In the genomic region with DNA sequence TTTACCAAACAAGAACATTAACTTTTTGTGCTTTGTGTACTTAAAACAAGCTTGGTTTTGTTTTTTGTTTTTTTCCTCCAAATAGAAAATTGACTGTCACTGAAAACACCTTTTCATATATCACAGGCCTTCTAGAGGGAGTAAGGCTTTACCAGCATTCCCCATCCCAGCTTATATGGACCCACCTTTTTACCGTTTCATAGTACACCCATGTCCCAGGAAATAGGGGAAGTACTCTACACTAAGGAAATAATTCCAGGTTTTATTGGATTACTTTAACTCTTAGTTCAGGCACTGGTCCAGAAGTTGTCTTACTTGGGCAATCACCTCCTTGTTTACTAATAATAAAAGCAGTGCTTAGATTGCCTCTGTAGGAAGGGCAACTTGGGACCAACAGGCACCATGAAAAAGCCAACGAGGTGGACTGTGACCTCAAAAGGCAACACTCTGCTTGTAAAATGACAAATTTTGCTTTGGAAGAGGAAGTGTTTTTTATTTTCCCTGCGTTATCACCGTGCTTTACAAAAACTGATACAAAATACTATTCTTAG, we compare ENCODE assay signal across 16 cellular contexts.
"Had no signal": no experiment of that assay in that cellular context is flagged by ENCODE, and none has a peak within 500 bp of the region (broad histone marks: within the 10 kb centered on the region; RNA-seq: fewer than 3 reads in every experiment).

No MANE protein-coding gene starts in this region.

- H3K9me3 Mint-ChIP-seq: activated CD4-positive, alpha-beta memory T cell treated with anti-CD3 and anti-CD28 coated beads for 36 hours; activated naive CD4-positive, alpha-beta T cell treated with anti-CD3 and anti-CD28 coated beads, Interleukin-2, amount 10 ng/mL, durations not matched to agents 7 days and 5 days; activated T-cell treated with anti-CD3 and anti-CD28 coated beads, Interleukin-2, amount 50 U/mL, for 24 hours; endodermal cell; naive thymus-derived CD8-positive, alpha-beta T cell; stimulated activated naive B cell treated with anti-CD40 and anti-IgM and Interleukin-4, amounts not matched to agents 10 μg/mL and 1 μg/mL and 100 μg/mL, for 72 hours had no signal

- DNase-seq: activated CD4-positive, alpha-beta memory T cell treated with anti-CD3 and anti-CD28 coated beads for 36 hours; activated CD8-positive, alpha-beta memory T cell treated with anti-CD3 and anti-CD28 coated beads, Interleukin-2, amount 10 ng/mL, durations not matched to agents 7 days and 5 days; activated naive CD4-positive, alpha-beta T cell treated with anti-CD3 and anti-CD28 coated beads, Interleukin-2, amount 10 ng/mL, durations not matched to agents 7 days and 5 days; activated T-cell treated with anti-CD3 and anti-CD28 coated beads, Interleukin-2, amount 50 U/mL, for 24 hours; dorsolateral prefrontal cortex; endodermal cell; erythroblast; naive thymus-derived CD8-positive, alpha-beta T cell; stimulated activated CD4-positive, alpha-beta T cell treated with anti-CD3 and anti-CD28 coated beads, Interleukin-15, amount 100 ng/mL, for 24 hours; stimulated activated CD4-positive, alpha-beta T cell treated with anti-CD3 and anti-CD28 coated beads, Interleukin-4, amount 100 ng/mL, for 1 hour; stimulated activated naive B cell treated with anti-CD40 and anti-IgM and Interleukin-4, amounts not matched to agents 10 μg/mL and 1 μg/mL and 100 μg/mL, for 72 hours; thyroid gland had no signal

- FAIRE-seq: astrocyte, bronchial epithelial cell, islet of Langerhans, urothelium cell line had no signal

- H3K4me1 Mint-ChIP-seq: activated naive CD4-positive, alpha-beta T cell treated with anti-CD3 and anti-CD28 coated beads, Interleukin-2, amount 10 ng/mL, durations not matched to agents 7 days and 5 days; endodermal cell had no signal

- H3K4me3 Mint-ChIP-seq: activated CD4-positive, alpha-beta memory T cell treated with anti-CD3 and anti-CD28 coated beads for 36 hours; activated CD8-positive, alpha-beta memory T cell treated with anti-CD3 and anti-CD28 coated beads, Interleukin-2, amount 10 ng/mL, durations not matched to agents 7 days and 5 days; activated naive CD4-positive, alpha-beta T cell treated with anti-CD3 and anti-CD28 coated beads, Interleukin-2, amount 10 ng/mL, durations not matched to agents 7 days and 5 days; activated T-cell treated with anti-CD3 and anti-CD28 coated beads, Interleukin-2, amount 50 U/mL, for 24 hours; endodermal cell; stimulated activated naive B cell treated with anti-CD40 and anti-IgM and Interleukin-4, amounts not matched to agents 10 μg/mL and 1 μg/mL and 100 μg/mL, for 72 hours had no signal

- H3K27ac Mint-ChIP-seq: activated CD4-positive, alpha-beta memory T cell treated with anti-CD3 and anti-CD28 coated beads for 36 hours; activated CD8-positive, alpha-beta memory T cell treated with anti-CD3 and anti-CD28 coated beads, Interleukin-2, amount 10 ng/mL, durations not matched to agents 7 days and 5 days; activated naive CD4-positive, alpha-beta T cell treated with anti-CD3 and anti-CD28 coated beads, Interleukin-2, amount 10 ng/mL, durations not matched to agents 7 days and 5 days; activated T-cell treated with anti-CD3 and anti-CD28 coated beads, Interleukin-2, amount 50 U/mL, for 24 hours; endodermal cell; stimulated activated naive B cell treated with anti-CD40 and anti-IgM and Interleukin-4, amounts not matched to agents 10 μg/mL and 1 μg/mL and 100 μg/mL, for 72 hours had no signal

- H3K27me3 Mint-ChIP-seq: activated CD4-positive, alpha-beta memory T cell treated with anti-CD3 and anti-CD28 coated beads for 36 hours; activated CD8-positive, alpha-beta memory T cell treated with anti-CD3 and anti-CD28 coated beads, Interleukin-2, amount 10 ng/mL, durations not matched to agents 7 days and 5 days; activated naive CD4-positive, alpha-beta T cell treated with anti-CD3 and anti-CD28 coated beads, Interleukin-2, amount 10 ng/mL, durations not matched to agents 7 days and 5 days; activated T-cell treated with anti-CD3 and anti-CD28 coated beads, Interleukin-2, amount 50 U/mL, for 24 hours; naive thymus-derived CD8-positive, alpha-beta T cell; stimulated activated naive B cell treated with anti-CD40 and anti-IgM and Interleukin-4, amounts not matched to agents 10 μg/mL and 1 μg/mL and 100 μg/mL, for 72 hours had no signal
